ENCODE assay signal across 10 cellular contexts in genomic region chr5:114418546-114419388, GRCh38. TPM values are rescaled to one million over a fixed set of nuclear protein-coding genes. Genes with fewer than 3 reads are reported as not detected.
DNase-seq lines count a peak whose midpoint lies in the region; ATAC-seq lines count a peak whose summit lies in the region.
"Had no signal": no experiment of that assay in that cellular context is flagged by ENCODE, and none has a peak within 500 bp of the region (broad histone marks: within the 10 kb centered on the region; RNA-seq: fewer than 3 reads in every experiment).

No MANE protein-coding gene starts in this region.

- DNase-seq in activated gamma-delta T cell treated with Interleukin-2 at 50 U/mL for 16 hours = no peak
- no peak for DNase-seq in T-helper 2 cell treated with Interferon-gamma antibody and Interleukin-4, amounts not matched to agents 5 μg/mL and 100 μg/mL, for 36 hours (ENCODE audit: low spot score)
- no peak for DNase-seq in stimulated activated CD4-positive, alpha-beta T cell treated with anti-CD3 and anti-CD28 coated beads, Interleukin-2, amount 100 ng/mL, for 24 hours
- no peak for DNase-seq in GM19238 (ENCODE audit: insufficient read length, low spot score)
- DNase-seq: body of pancreas, uterus had no signal

- WGBS in ectodermal cell, 2 experiments = 89 to 94% methylated on average over 5 to 6 of the region's 6 CpGs

- ATAC-seq in GM18520 (IDR thresholded peaks at IDR 0.05; ENCODE audit: unreplicated experiment) (peak; percentile 79), GM21786 (IDR thresholded peaks at IDR 0.05; ENCODE audit: unreplicated experiment) (peak; percentile 97), HG03442 (IDR thresholded peaks at IDR 0.05; ENCODE audit: unreplicated experiment) (peak; percentile 96)
- ATAC-seq: body of pancreas had no signal

- H3K4me1 Mint-ChIP-seq in T-helper 2 cell treated with Interferon-gamma antibody and Interleukin-4, amounts not matched to agents 5 μg/mL and 100 μg/mL, for 36 hours (ENCODE audit: low read depth) = no peaks in the 10 kb centered on the region

- H3K27me3 ChIP-seq in ectodermal cell (ENCODE audit: control insufficient read depth, insufficient read depth, low read length, poor library complexity, severe bottlenecking) = no peaks in the 10 kb centered on the region
- H3K27me3 ChIP-seq: body of pancreas, uterus had no signal

- peak overlapping the region; percentile 69 for H3K27ac ChIP-seq in ectodermal cell (ENCODE audit: insufficient read depth, low read depth, low read length, poor library complexity, severe bottlenecking)
- H3K27ac ChIP-seq: body of pancreas, uterus had no signal

- H3K36me3 Mint-ChIP-seq in T-helper 2 cell treated with Interferon-gamma antibody and Interleukin-4, amounts not matched to agents 5 μg/mL and 100 μg/mL, for 36 hours (ENCODE audit: low read depth) = no peaks in the 10 kb centered on the region

- no peaks in the 10 kb centered on the region for H3K9me3 ChIP-seq in ectodermal cell (ENCODE audit: control insufficient read depth, low read length)
- H3K9me3 ChIP-seq: body of pancreas, uterus had no signal

- no peak overlapping the region for H3K27ac Mint-ChIP-seq in T-helper 2 cell treated with Interferon-gamma antibody and Interleukin-4, amounts not matched to agents 5 μg/mL and 100 μg/mL, for 36 hours

- H3K4me3 ChIP-seq in ectodermal cell (ENCODE audit: insufficient read depth, low read depth, low read length) = no peak overlapping the region
- H3K4me3 ChIP-seq: body of pancreas, uterus had no signal

- H3K4me3 Mint-ChIP-seq in T-helper 2 cell treated with Interferon-gamma antibody and Interleukin-4, amounts not matched to agents 5 μg/mL and 100 μg/mL, for 36 hours = no peak overlapping the region

- no peaks in the 10 kb centered on the region for H3K27me3 Mint-ChIP-seq in T-helper 2 cell treated with Interferon-gamma antibody and Interleukin-4, amounts not matched to agents 5 μg/mL and 100 μg/mL, for 36 hours (ENCODE audit: low read depth)

- H3K4me1 ChIP-seq in ectodermal cell (ENCODE audit: control insufficient read depth, insufficient read depth, low read length) = peaks cover 8% of the 10 kb centered on the region
- H3K4me1 ChIP-seq: body of pancreas, uterus had no signal

- no peaks in the 10 kb centered on the region for H3K36me3 ChIP-seq in ectodermal cell (ENCODE audit: control insufficient read depth, insufficient read depth, low read length)
- H3K36me3 ChIP-seq: uterus had no signal

- no peaks in the 10 kb centered on the region for H3K9me3 Mint-ChIP-seq in T-helper 2 cell treated with Interferon-gamma antibody and Interleukin-4, amounts not matched to agents 5 μg/mL and 100 μg/mL, for 36 hours

RNA-seq across cellular contexts. Expression of gene KCNN2, which starts 56.9 kb away (rescaled TPM):
- polyA plus RNA-seq in ectodermal cell (2013, experiment 1 of 4) = 8.6 TPM
- 8.3 TPM for polyA plus RNA-seq in ectodermal cell (2013, experiment 2 of 4)
- 7.5 TPM for polyA plus RNA-seq in ectodermal cell (2013, experiment 3 of 4)
- polyA plus RNA-seq in ectodermal cell (2013, experiment 4 of 4) = 7.5 TPM
